Comparison of ENCODE assay signal across 32 cellular contexts in genomic region chr15:33433821-33434220, GRCh38.
"Had no signal": no experiment of that assay in that cellular context is flagged by ENCODE, and none has a peak within 500 bp of the region (broad histone marks: within the 10 kb centered on the region; RNA-seq: fewer than 3 reads in every experiment).

No MANE protein-coding gene starts in this region.

- H3K4me1 ChIP-seq: adrenal gland, ascending aorta, body of pancreas, breast epithelium had no signal

- H3K27ac ChIP-seq: adrenal gland, ascending aorta, body of pancreas, brain microvascular endothelial cell, breast epithelium, cardiac muscle cell had no signal

- H3K9me3 ChIP-seq: adrenal gland, ascending aorta, body of pancreas had no signal

- ATAC-seq: activated naive CD4-positive, alpha-beta T cell treated with anti-CD3 and anti-CD28 coated beads, Interleukin-2, amount 50 U/mL, for 72 hours; activated naive CD8-positive, alpha-beta T cell treated with anti-CD3 and anti-CD28 coated beads, Interleukin-2, amount 50 U/mL, for 24 hours; activated T-cell treated with anti-CD3 and anti-CD28 coated beads, Interleukin-2, amount 50 U/mL, for 4 hours; activated T-cell treated with anti-CD3 and anti-CD28 coated beads, Interleukin-2, amount 50 U/mL, for 72 hours; activated T-helper 17 cell treated with anti-CD3 and anti-CD28 coated beads, Interleukin-2, amount 50 U/mL, for 72 hours; body of pancreas had no signal

- H3K36me3 ChIP-seq: adrenal gland, ascending aorta, brain microvascular endothelial cell, breast epithelium, cardiac muscle cell had no signal

- H3K4me3 ChIP-seq: adrenal gland, ascending aorta, body of pancreas, breast epithelium, cardiac muscle cell had no signal

- H3K27me3 ChIP-seq: adrenal gland, ascending aorta, body of pancreas, brain microvascular endothelial cell, breast epithelium, cardiac muscle cell had no signal

- DNase-seq: activated effector memory CD4-positive, alpha-beta T cell treated with anti-CD3 and anti-CD28 coated beads, Interleukin-2, amount 50 U/mL, for 16 hours; activated effector memory CD4-positive, alpha-beta T cell treated with Interleukin-2 at 50 U/mL for 16 hours; activated gamma-delta T cell; activated gamma-delta T cell treated with Interleukin-2 at 50 U/mL for 16 hours; activated naive CD4-positive, alpha-beta T cell; activated naive CD4-positive, alpha-beta T cell treated with anti-CD3 and anti-CD28 coated beads for 36 hours; activated naive CD4-positive, alpha-beta T cell treated with anti-CD3 and anti-CD28 coated beads, Interleukin-2, amount 10 ng/mL, durations not matched to agents 7 days and 5 days; activated naive CD4-positive, alpha-beta T cell treated with anti-CD3 and anti-CD28 coated beads, Interleukin-2, amount 50 U/mL, for 16 hours; activated naive CD4-positive, alpha-beta T cell treated with Interleukin-2 at 50 U/mL for 16 hours; activated naive CD8-positive, alpha-beta T cell treated with anti-CD3 and anti-CD28 coated beads for 36 hours; activated naive CD8-positive, alpha-beta T cell treated with anti-CD3 and anti-CD28 coated beads, Interleukin-2, amount 10 ng/mL, durations not matched to agents 7 days and 5 days; activated naive CD8-positive, alpha-beta T cell treated with anti-CD3 and anti-CD28 coated beads, Interleukin-2, amount 50 U/mL, for 24 hours; activated T-cell treated with anti-CD3 and anti-CD28 coated beads, Interleukin-2, amount 50 U/mL, for 1 hour; activated T-cell treated with anti-CD3 and anti-CD28 coated beads, Interleukin-2, amount 50 U/mL, for 24 hours; activated T-cell treated with anti-CD3 and anti-CD28 coated beads, Interleukin-2, amount 50 U/mL, for 4 hours; activated T-cell treated with anti-CD3 and anti-CD28 coated beads, Interleukin-2, amount 50 U/mL, for 48 hours; activated T-cell treated with anti-CD3 and anti-CD28 coated beads, Interleukin-2, amount 50 U/mL, for 72 hours; adrenal gland; amniotic stem cell; amygdala; anterior cingulate cortex; aorta; body of pancreas; brain microvascular endothelial cell; caudate nucleus; central memory CD4-positive, alpha-beta T cell; cerebellar nuclear complex had no signal
